In genomic region chr2:223760838-223761502, GRCh38 we compare ENCODE assay signal across 7 cellular contexts.
A peak's percentile ranks its signal among the peaks of the same experiment; 100 is the strongest.
DNase-seq lines count a peak whose midpoint lies in the region; ATAC-seq lines count a peak whose summit lies in the region.

No MANE protein-coding gene starts in this region.

- peaks cover 24% of the 10 kb centered on the region for H3K4me1 Mint-ChIP-seq in activated T-helper 1 cell treated with anti-CD3 and anti-CD28 coated beads, Interleukin-12 subunit alpha, Interleukin-12 subunit beta, Interleukin-2, Interleukin-4 antibody, amounts not matched to agents 30 ng/mL and 10 ng/mL and 1 ng/mL, durations not matched to agents 14 hours and 24 hours and 36 hours (ENCODE audit: low read depth)
- H3K4me1 Mint-ChIP-seq in immature natural killer cell, result peaks cover 41 to 52% of the 10 kb centered on the region in 2 donors
- H3K4me1 Mint-ChIP-seq in stimulated activated naive B cell treated with anti-CD40 and anti-IgM and Interleukin-4, amounts not matched to agents 10 μg/mL and 1 μg/mL and 100 μg/mL, for 72 hours, result peaks cover 4 to 10% of the 10 kb centered on the region in 2 donors

- H3K9me3 Mint-ChIP-seq in activated T-helper 1 cell treated with anti-CD3 and anti-CD28 coated beads, Interleukin-12 subunit alpha, Interleukin-12 subunit beta, Interleukin-2, Interleukin-4 antibody, amounts not matched to agents 30 ng/mL and 10 ng/mL and 1 ng/mL, durations not matched to agents 14 hours and 24 hours and 36 hours, result no peaks in the 10 kb centered on the region
- no peaks in the 10 kb centered on the region for H3K9me3 Mint-ChIP-seq in immature natural killer cell
- H3K9me3 Mint-ChIP-seq in stimulated activated naive B cell treated with anti-CD40 and anti-IgM and Interleukin-4, amounts not matched to agents 10 μg/mL and 1 μg/mL and 100 μg/mL, for 72 hours, result no peaks in the 10 kb centered on the region

- peak overlapping the region; percentile 40 for H3K27ac Mint-ChIP-seq in activated T-helper 1 cell treated with anti-CD3 and anti-CD28 coated beads, Interleukin-12 subunit alpha, Interleukin-12 subunit beta, Interleukin-2, Interleukin-4 antibody, amounts not matched to agents 30 ng/mL and 10 ng/mL and 1 ng/mL, durations not matched to agents 14 hours and 24 hours and 36 hours
- H3K27ac Mint-ChIP-seq in immature natural killer cell, result peak overlapping the region; percentile 97 to 100 (median 100)
- H3K27ac Mint-ChIP-seq in stimulated activated naive B cell treated with anti-CD40 and anti-IgM and Interleukin-4, amounts not matched to agents 10 μg/mL and 1 μg/mL and 100 μg/mL, for 72 hours, result no peak overlapping the region

- H3K27me3 Mint-ChIP-seq in activated T-helper 1 cell treated with anti-CD3 and anti-CD28 coated beads, Interleukin-12 subunit alpha, Interleukin-12 subunit beta, Interleukin-2, Interleukin-4 antibody, amounts not matched to agents 30 ng/mL and 10 ng/mL and 1 ng/mL, durations not matched to agents 14 hours and 24 hours and 36 hours (ENCODE audit: insufficient read depth), result no peaks in the 10 kb centered on the region
- peaks cover 11 to 13% (median 12%) of the 10 kb centered on the region in 3 donors for H3K27me3 Mint-ChIP-seq in immature natural killer cell (ENCODE audit: low read depth in 3 of 3)
- no peaks in the 10 kb centered on the region for H3K27me3 Mint-ChIP-seq in stimulated activated naive B cell treated with anti-CD40 and anti-IgM and Interleukin-4, amounts not matched to agents 10 μg/mL and 1 μg/mL and 100 μg/mL, for 72 hours

- peak; percentile 37 for DNase-seq in NAMALWA (ENCODE audit: low spot score)
- DNase-seq in activated T-helper 1 cell treated with anti-CD3 and anti-CD28 coated beads, Interleukin-12 subunit alpha, Interleukin-12 subunit beta, Interleukin-2, Interleukin-4 antibody, amounts not matched to agents 30 ng/mL and 10 ng/mL and 1 ng/mL, durations not matched to agents 14 hours and 24 hours and 36 hours (ENCODE audit: low spot score), result peak; percentile 55
- peak; percentile 87 to 89 (median 88) for DNase-seq in immature natural killer cell
- no peak for DNase-seq in stimulated activated naive B cell treated with anti-CD40 and anti-IgM and Interleukin-4, amounts not matched to agents 10 μg/mL and 1 μg/mL and 100 μg/mL, for 72 hours
- DNase-seq in NCI-H69 (lab: John Stamatoyannopoulos, UW), result no peak

- peaks cover 4% of the 10 kb centered on the region for H3K36me3 Mint-ChIP-seq in activated T-helper 1 cell treated with anti-CD3 and anti-CD28 coated beads, Interleukin-12 subunit alpha, Interleukin-12 subunit beta, Interleukin-2, Interleukin-4 antibody, amounts not matched to agents 30 ng/mL and 10 ng/mL and 1 ng/mL, durations not matched to agents 14 hours and 24 hours and 36 hours (ENCODE audit: low read depth)
- no peaks in the 10 kb centered on the region for H3K36me3 Mint-ChIP-seq in immature natural killer cell
- H3K36me3 Mint-ChIP-seq in stimulated activated naive B cell treated with anti-CD40 and anti-IgM and Interleukin-4, amounts not matched to agents 10 μg/mL and 1 μg/mL and 100 μg/mL, for 72 hours, result peaks cover 20 to 27% of the 10 kb centered on the region in 2 donors

- H3K4me3 Mint-ChIP-seq in activated T-helper 1 cell treated with anti-CD3 and anti-CD28 coated beads, Interleukin-12 subunit alpha, Interleukin-12 subunit beta, Interleukin-2, Interleukin-4 antibody, amounts not matched to agents 30 ng/mL and 10 ng/mL and 1 ng/mL, durations not matched to agents 14 hours and 24 hours and 36 hours, result no peak overlapping the region
- peak overlapping the region; percentile 87 to 93 (median 90) for H3K4me3 Mint-ChIP-seq in immature natural killer cell
- no peak overlapping the region for H3K4me3 Mint-ChIP-seq in stimulated activated naive B cell treated with anti-CD40 and anti-IgM and Interleukin-4, amounts not matched to agents 10 μg/mL and 1 μg/mL and 100 μg/mL, for 72 hours

- intact Hi-C loops in activated T-helper 1 cell treated with anti-CD3 and anti-CD28 coated beads, Interleukin-12 subunit alpha, Interleukin-12 subunit beta, Interleukin-2, Interleukin-4 antibody, amounts not matched to agents 30 ng/mL and 10 ng/mL and 1 ng/mL, durations not matched to agents 14 hours and 24 hours and 36 hours (cut with micrococcal nuclease), result loop anchor here (1.0 to 5.0 kb wide), 4 partner anchors 36 to 196 kb away; partner anchors contain the start of genes AP1S3 and MRPL44

- peak; percentile 66 for ATAC-seq in GM18517 (IDR thresholded peaks at IDR 0.05; ENCODE audit: unreplicated experiment)
- ATAC-seq in HG02588 (IDR thresholded peaks at IDR 0.05; ENCODE audit: unreplicated experiment), result peak; percentile 81
- ATAC-seq in stimulated activated naive B cell treated with anti-CD40 and anti-IgM and Interleukin-4, amounts not matched to agents 10 μg/mL and 1 μg/mL and 100 μg/mL, for 72 hours (replicated peaks), result peak; percentile 68 to 78

Comparison
In these comparisons a context has a peak if more than half of its experiments do, and no peak if none do; other contexts are left out.
1. DNase-seq: peak in NAMALWA (single experiment), activated T-helper 1 cell treated with anti-CD3 and anti-CD28 coated beads, Interleukin-12 subunit alpha, Interleukin-12 subunit beta, Interleukin-2, Interleukin-4 antibody, amounts not matched to agents 30 ng/mL and 10 ng/mL and 1 ng/mL, durations not matched to agents 14 hours and 24 hours and 36 hours (single experiment) and immature natural killer cell (3 of 3); none in stimulated activated naive B cell treated with anti-CD40 and anti-IgM and Interleukin-4, amounts not matched to agents 10 μg/mL and 1 μg/mL and 100 μg/mL, for 72 hours (single experiment) and NCI-H69 (single experiment).
2. H3K4me3 Mint-ChIP-seq: peak in immature natural killer cell (5 of 5); none in activated T-helper 1 cell treated with anti-CD3 and anti-CD28 coated beads, Interleukin-12 subunit alpha, Interleukin-12 subunit beta, Interleukin-2, Interleukin-4 antibody, amounts not matched to agents 30 ng/mL and 10 ng/mL and 1 ng/mL, durations not matched to agents 14 hours and 24 hours and 36 hours (single experiment) and stimulated activated naive B cell treated with anti-CD40 and anti-IgM and Interleukin-4, amounts not matched to agents 10 μg/mL and 1 μg/mL and 100 μg/mL, for 72 hours (0 of 2).
3. Peak in every context shown above with its lines, with median percentiles within 50 percentile points of each other: ATAC-seq.